In the genomic region with DNA sequence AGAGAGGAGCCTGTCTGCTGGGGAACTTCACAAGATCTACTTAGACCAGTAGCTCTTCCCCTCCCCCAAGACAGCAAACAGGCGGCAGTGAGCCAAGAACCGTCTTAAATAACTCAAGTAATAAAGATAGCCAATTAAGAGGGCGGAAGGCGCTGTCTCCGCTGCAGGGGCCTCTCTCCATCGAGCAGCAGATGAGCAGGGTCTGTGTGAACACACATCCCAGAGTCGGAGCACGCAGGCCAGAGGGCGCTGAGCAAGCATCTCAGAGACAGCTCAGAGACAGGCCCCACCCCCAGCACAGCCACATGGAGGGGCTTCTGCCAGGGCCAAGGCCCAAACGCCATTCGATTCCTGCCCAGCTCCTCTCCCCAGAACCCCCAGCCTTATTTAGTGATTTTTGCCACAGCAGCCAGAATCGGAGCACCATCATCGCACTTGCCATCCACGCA, we compare ENCODE assay signal across 8 cellular contexts. TPM values are rescaled to one million over a fixed set of nuclear protein-coding genes. Genes with fewer than 3 reads are reported as not detected.
DNase-seq lines count a peak whose midpoint lies in the region; ATAC-seq and TF ChIP-seq lines count a peak whose summit lies in the region.

No MANE protein-coding gene starts in this region.

- H3K4me1 ChIP-seq in CD4-positive, CD25-positive, alpha-beta regulatory T cell (ENCODE audit: control insufficient read depth, insufficient read depth, low read length, poor library complexity, severe bottlenecking), result peaks cover 84% of the 10 kb centered on the region

- H3K4me3 ChIP-seq in CD4-positive, CD25-positive, alpha-beta regulatory T cell (ENCODE audit: low read depth, low read length), result peak overlapping the region; percentile 34
- no peak overlapping the region for H3K4me3 ChIP-seq in dorsolateral prefrontal cortex

- TF ChIP-seq CTCF in dorsolateral prefrontal cortex (IDR thresholded peaks at IDR 0.05 in 54 of 56, conservative IDR thresholded peaks at IDR 0.05 in 2 of 56; ENCODE audit: low read depth in 1 of 56, partially characterized antibody in 56 of 56), result peak in 1 of 56 donors; percentile 10
- TF ChIP-seq CTCF in GM13976 (IDR thresholded peaks at IDR 0.05; ENCODE audit: borderline replicate concordance, control extremely low read depth, extremely low read depth, insufficient read depth, missing control alignments), result no peak

- no peak for ATAC-seq in CD4-positive, CD25-positive, alpha-beta regulatory T cell (ENCODE audit: low read depth in 2 of 2)
- no peak for ATAC-seq in naive thymus-derived CD8-positive, alpha-beta T cell
- ATAC-seq in HG03139 (IDR thresholded peaks at IDR 0.05; ENCODE audit: unreplicated experiment), result no peak

- H3K36me3 Mint-ChIP-seq in CD4-positive, CD25-positive, alpha-beta regulatory T cell, result peaks cover 4% of the 10 kb centered on the region
- H3K36me3 Mint-ChIP-seq in naive thymus-derived CD8-positive, alpha-beta T cell, result peaks cover 0 to 4% (median 0%) of the 10 kb centered on the region in 3 donors

- H3K27ac Mint-ChIP-seq in CD4-positive, CD25-positive, alpha-beta regulatory T cell, result peak overlapping the region; percentile 82 to 91 (median 91)
- H3K27ac Mint-ChIP-seq in naive thymus-derived CD8-positive, alpha-beta T cell, result peak overlapping the region in 8 of 10 donors; percentile 22 to 91 (median 77)

- peak overlapping the region; percentile 58 to 89 (median 75) for H3K4me3 Mint-ChIP-seq in CD4-positive, CD25-positive, alpha-beta regulatory T cell
- peak overlapping the region in 8 of 10 donors; percentile 32 to 76 (median 51) for H3K4me3 Mint-ChIP-seq in naive thymus-derived CD8-positive, alpha-beta T cell

- no peak for DNase-seq in CD4-positive, CD25-positive, alpha-beta regulatory T cell
- DNase-seq in NCI-H2227 treated with DMSO at 0.1 percent for 48 hours (lab: John Stamatoyannopoulos, UW) (peak; percentile 87), dorsolateral prefrontal cortex (peak in 2 of 10 donors; percentile 48 to 68), D341Med (ENCODE audit: low spot score) (no peak), GM13976 (ENCODE audit: low spot score) (no peak), UCSD-AML1 (lab: John Stamatoyannopoulos, UW; ENCODE audit: unreplicated experiment) (no peak)
- no peak for DNase-seq in naive thymus-derived CD8-positive, alpha-beta T cell

- in situ Hi-C loops in GM13976 (cut with MboI; ENCODE audit: low sequenced_read_pairs, unreplicated experiment), result no loop called here

- no peaks in the 10 kb centered on the region for H3K36me3 ChIP-seq in CD4-positive, CD25-positive, alpha-beta regulatory T cell (ENCODE audit: control insufficient read depth, insufficient read depth, low read length)

- H3K27ac ChIP-seq in CD4-positive, CD25-positive, alpha-beta regulatory T cell (ENCODE audit: insufficient read depth, low read length, poor library complexity, severe bottlenecking), result peak overlapping the region; percentile 28
- peak overlapping the region; percentile 2 to 99 (median 96) for H3K27ac ChIP-seq in dorsolateral prefrontal cortex

- POLR2A ChIA-PET in naive thymus-derived CD8-positive, alpha-beta T cell (lab: Charles Lee), result interaction anchor here (0.9 to 25.7 kb wide), 4 partner anchors 9 to 32 kb away, joined by 3 to 430 read pairs (median 16); a partner anchor contains a TSS

- H3K27me3 ChIP-seq in CD4-positive, CD25-positive, alpha-beta regulatory T cell (ENCODE audit: control insufficient read depth, insufficient read depth, low read length), result no peaks in the 10 kb centered on the region
- no peaks in the 10 kb centered on the region for H3K27me3 ChIP-seq in dorsolateral prefrontal cortex

- no peaks in the 10 kb centered on the region for H3K9me3 ChIP-seq in CD4-positive, CD25-positive, alpha-beta regulatory T cell (ENCODE audit: control insufficient read depth in 2 of 2, low read length in 2 of 2)

- peaks cover 20 to 93% (median 82%) of the 10 kb centered on the region in 4 donors for H3K4me1 Mint-ChIP-seq in CD4-positive, CD25-positive, alpha-beta regulatory T cell
- H3K4me1 Mint-ChIP-seq in naive thymus-derived CD8-positive, alpha-beta T cell, result peaks cover 58 to 93% (median 88%) of the 10 kb centered on the region in 4 donors

- intact Hi-C loops in dorsolateral prefrontal cortex (cut with DNase I), result no loop called here

- peaks cover 5% of the 10 kb centered on the region for H3K27me3 Mint-ChIP-seq in CD4-positive, CD25-positive, alpha-beta regulatory T cell
- no peaks in the 10 kb centered on the region for H3K27me3 Mint-ChIP-seq in naive thymus-derived CD8-positive, alpha-beta T cell

- H3K9me3 Mint-ChIP-seq in CD4-positive, CD25-positive, alpha-beta regulatory T cell, result no peaks in the 10 kb centered on the region
- no peaks in the 10 kb centered on the region for H3K9me3 Mint-ChIP-seq in naive thymus-derived CD8-positive, alpha-beta T cell

RNA-seq across cellular contexts. Expression of a gene that starts 11.1 kb away (rescaled TPM):
- 101 TPM for total RNA-seq in CD4-positive, CD25-positive, alpha-beta regulatory T cell
- 1 to 10 TPM; 1.4 to 4.7 (median 2.9) TPM for polyA plus RNA-seq in CD4-positive, CD25-positive, alpha-beta regulatory T cell
- 10 to 100 TPM; 15.3 to 36.0 (median 21.7) TPM for total RNA-seq in dorsolateral prefrontal cortex
- total RNA-seq in naive thymus-derived CD8-positive, alpha-beta T cell, result 10 to 100 TPM; 29.0 to 30.7 TPM
- 1 to 10 TPM; 1.6 to 4.4 (median 4.4) TPM for polyA plus RNA-seq in naive thymus-derived CD8-positive, alpha-beta T cell

RNA-seq across cellular contexts. Expression of a gene that starts 43.1 kb away (rescaled TPM):
- total RNA-seq in CD4-positive, CD25-positive, alpha-beta regulatory T cell, result 1.4 TPM
- polyA plus RNA-seq in CD4-positive, CD25-positive, alpha-beta regulatory T cell, result 1 to 10 TPM; 1.0 to 2.0 (median 1.5) TPM
- total RNA-seq in dorsolateral prefrontal cortex, result 100 to 1,000 TPM in 1 of 120 experiments, 10 to 100 TPM in 119; 16.8 to 112 (median 40.4) TPM
- total RNA-seq in naive thymus-derived CD8-positive, alpha-beta T cell, result 1 to 10 TPM; 1.6 to 2.5 TPM
- polyA plus RNA-seq in naive thymus-derived CD8-positive, alpha-beta T cell, result 1 to 10 TPM in 1 of 3 donors, under 1 TPM in 2; 0.31 to 2.0 (median 0.39) TPM
